26 cellular contexts compared by ENCODE assay signal in the genomic region with DNA sequence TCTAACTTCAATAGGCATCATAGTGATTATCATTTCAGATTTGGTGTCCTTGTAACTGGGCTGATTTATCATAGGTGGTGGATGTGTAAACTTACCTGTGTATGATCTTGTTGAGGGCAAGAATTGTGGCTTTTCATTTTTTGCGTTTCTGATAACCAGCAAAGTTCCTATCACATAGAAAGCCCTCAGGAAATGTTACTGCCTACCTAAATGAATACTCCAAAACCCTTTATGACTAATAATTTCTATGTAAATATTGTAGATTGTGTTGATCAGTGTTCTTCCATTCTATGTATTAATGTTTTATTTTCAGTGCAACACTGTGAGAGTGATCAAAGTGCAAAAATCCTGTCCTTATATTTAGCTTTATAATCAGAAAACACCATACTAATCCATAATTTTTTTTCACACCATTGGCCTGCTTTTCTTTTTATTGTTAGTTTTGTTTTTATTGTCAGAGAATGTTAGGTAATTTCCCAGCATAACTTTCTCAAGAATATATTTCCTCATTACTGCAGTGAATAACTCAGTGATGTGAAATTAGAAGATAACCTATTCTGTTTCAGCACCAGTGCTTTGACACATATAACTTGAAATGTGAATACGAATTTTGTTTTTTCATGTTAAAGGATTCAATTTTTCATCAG.
DNase-seq lines count a peak whose midpoint lies in the region; ATAC-seq, FAIRE-seq and TF ChIP-seq lines count a peak whose summit lies in the region.
"Had no signal": no experiment of that assay in that cellular context is flagged by ENCODE, and none has a peak within 500 bp of the region (broad histone marks: within the 10 kb centered on the region; RNA-seq: fewer than 3 reads in every experiment).

No MANE protein-coding gene starts in this region.

- DNase-seq in GM12891 (ENCODE audit: insufficient read length, low spot score) (no peak), NCI-H748 (lab: John Stamatoyannopoulos, UW; ENCODE audit: unreplicated experiment) (no peak)
- no peak for DNase-seq in activated naive CD4-positive, alpha-beta T cell (lab: John Stamatoyannopoulos, UW)
- DNase-seq: activated CD4-positive, alpha-beta T cell treated with anti-CD3 and anti-CD28 coated beads for 48 hours; caudate nucleus; dermis blood vessel endothelial cell; DND-41; HCEC 1CT; hippocampal formation; Kasumi-1; mesenchymal stem cell; MV-4-11; NCI-H2171; NCI-H510A; PC-9; stimulated activated CD4-positive, alpha-beta T cell treated with anti-CD3 and anti-CD28 coated beads, Interleukin-2, amount 100 ng/mL, for 24 hours; upper lobe of right lung had no signal

- no peak for TF ChIP-seq POLR2A in GM12891 (IDR thresholded peaks at IDR 0.05; ENCODE audit: low read depth, low read length)

- FAIRE-seq in GM12891 (lab: Jason Lieb, UNC) (peak; percentile 13), islet of Langerhans (lab: Jason Lieb, UNC) (peak; percentile 64)
- FAIRE-seq: endometrium had no signal

- peak; percentile 79 for ATAC-seq in GM18868 (IDR thresholded peaks at IDR 0.05; ENCODE audit: unreplicated experiment)
- ATAC-seq in HG03565 (IDR thresholded peaks at IDR 0.05; ENCODE audit: unreplicated experiment) = peak; percentile 49
- no peak for ATAC-seq in GM21723 (IDR thresholded peaks at IDR 0.05; ENCODE audit: unreplicated experiment)
- ATAC-seq: gastroesophageal sphincter, left lobe of liver, Right ventricle myocardium inferior, SK-N-SH treated with all-trans-retinoic acid at 6 μM for 48 hours, upper lobe of right lung had no signal

TF ChIP-seq in GM12891, 5 proteins besides CTCF, POLR2A, EP300 and RAD21:
- TF ChIP-seq POLR2AphosphoS5 (IDR thresholded peaks at IDR 0.05; ENCODE audit: low read depth, low read length) (no peak), PAX5 (IDR thresholded peaks at IDR 0.05; ENCODE audit: insufficient read depth, low read length, severe bottlenecking) (no peak), TAF1 (IDR thresholded peaks at IDR 0.05; ENCODE audit: low read depth, low read length) (no peak), POU2F2 (IDR thresholded peaks at IDR 0.05; ENCODE audit: low read depth, low read length) (no peak), SPI1 (IDR thresholded peaks at IDR 0.05; ENCODE audit: low read depth, low read length) (no peak)
